Comparison of ENCODE assay signal across 1 cellular context in genomic region chr16:85523602-85524364, GRCh38.
TF ChIP-seq lines count a peak whose summit lies in the region.

No MANE protein-coding gene starts in this region.

TF ChIP-seq in HepG2, 621 proteins besides CTCF, POLR2A, EP300 and RAD21 (continued from another document and continues in another):
- TF ChIP-seq, protein P1, sequence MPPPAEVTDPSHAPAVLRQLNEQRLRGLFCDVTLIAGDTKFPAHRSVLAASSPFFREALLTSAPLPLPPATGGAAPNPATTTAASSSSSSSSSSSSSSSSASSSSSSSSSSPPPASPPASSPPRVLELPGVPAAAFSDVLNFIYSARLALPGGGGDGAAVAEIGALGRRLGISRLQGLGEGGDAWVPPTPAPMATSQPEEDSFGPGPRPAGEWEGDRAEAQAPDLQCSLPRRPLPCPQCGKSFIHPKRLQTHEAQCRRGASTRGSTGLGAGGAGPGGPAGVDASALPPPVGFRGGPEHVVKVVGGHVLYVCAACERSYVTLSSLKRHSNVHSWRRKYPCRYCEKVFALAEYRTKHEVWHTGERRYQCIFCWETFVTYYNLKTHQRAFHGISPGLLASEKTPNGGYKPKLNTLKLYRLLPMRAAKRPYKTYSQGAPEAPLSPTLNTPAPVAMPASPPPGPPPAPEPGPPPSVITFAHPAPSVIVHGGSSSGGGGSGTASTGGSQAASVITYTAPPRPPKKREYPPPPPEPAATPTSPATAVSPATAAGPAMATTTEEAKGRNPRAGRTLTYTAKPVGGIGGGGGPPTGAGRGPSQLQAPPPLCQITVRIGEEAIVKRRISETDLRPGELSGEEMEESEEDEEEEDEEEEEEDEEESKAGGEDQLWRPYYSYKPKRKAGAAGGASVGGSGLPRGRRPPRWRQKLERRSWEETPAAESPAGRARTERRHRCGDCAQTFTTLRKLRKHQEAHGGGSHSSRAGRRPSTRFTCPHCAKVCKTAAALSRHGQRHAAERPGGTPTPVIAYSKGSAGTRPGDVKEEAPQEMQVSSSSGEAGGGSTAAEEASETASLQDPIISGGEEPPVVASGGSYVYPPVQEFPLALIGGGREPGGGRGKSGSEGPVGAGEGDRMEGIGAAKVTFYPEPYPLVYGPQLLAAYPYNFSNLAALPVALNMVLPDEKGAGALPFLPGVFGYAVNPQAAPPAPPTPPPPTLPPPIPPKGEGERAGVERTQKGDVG (CRISPR knock-in tag; IDR thresholded peaks at IDR 0.05; ENCODE audit: borderline replicate concordance): no peak
- 0 out of 2 replicates have a peak, but pooled peaks have one; percentile 4 for TF ChIP-seq TOPORS (CRISPR knock-in tag; IDR thresholded peaks at IDR 0.05)
- no peak for TF ChIP-seq HMGA1 (CRISPR knock-in tag; conservative IDR thresholded peaks at IDR 0.05)
- peak; percentile 16; the same call in 1 of the 2 replicates for TF ChIP-seq SPEN (CRISPR knock-in tag; IDR thresholded peaks at IDR 0.05; ENCODE audit: low read depth)
- no peak for TF ChIP-seq AHDC1 (CRISPR knock-in tag; IDR thresholded peaks at IDR 0.05; ENCODE audit: borderline replicate concordance)
- TF ChIP-seq, protein P2, sequence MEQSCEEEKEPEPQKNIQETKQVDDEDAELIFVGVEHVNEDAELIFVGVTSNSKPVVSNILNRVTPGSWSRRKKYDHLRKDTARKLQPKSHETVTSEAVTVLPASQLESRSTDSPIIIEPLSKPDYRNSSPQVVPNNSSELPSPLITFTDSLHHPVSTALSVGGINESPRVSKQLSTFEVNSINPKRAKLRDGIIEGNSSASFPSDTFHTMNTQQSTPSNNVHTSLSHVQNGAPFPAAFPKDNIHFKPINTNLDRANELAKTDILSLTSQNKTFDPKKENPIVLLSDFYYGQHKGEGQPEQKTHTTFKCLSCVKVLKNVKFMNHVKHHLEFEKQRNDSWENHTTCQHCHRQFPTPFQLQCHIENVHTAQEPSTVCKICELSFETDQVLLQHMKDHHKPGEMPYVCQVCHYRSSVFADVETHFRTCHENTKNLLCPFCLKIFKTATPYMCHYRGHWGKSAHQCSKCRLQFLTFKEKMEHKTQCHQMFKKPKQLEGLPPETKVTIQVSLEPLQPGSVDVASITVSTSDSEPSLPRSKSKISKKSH (CRISPR knock-in tag; IDR thresholded peaks at IDR 0.05; ENCODE audit: borderline replicate concordance): no peak; the same call in none of the 2 replicates
- TF ChIP-seq, protein P3, sequence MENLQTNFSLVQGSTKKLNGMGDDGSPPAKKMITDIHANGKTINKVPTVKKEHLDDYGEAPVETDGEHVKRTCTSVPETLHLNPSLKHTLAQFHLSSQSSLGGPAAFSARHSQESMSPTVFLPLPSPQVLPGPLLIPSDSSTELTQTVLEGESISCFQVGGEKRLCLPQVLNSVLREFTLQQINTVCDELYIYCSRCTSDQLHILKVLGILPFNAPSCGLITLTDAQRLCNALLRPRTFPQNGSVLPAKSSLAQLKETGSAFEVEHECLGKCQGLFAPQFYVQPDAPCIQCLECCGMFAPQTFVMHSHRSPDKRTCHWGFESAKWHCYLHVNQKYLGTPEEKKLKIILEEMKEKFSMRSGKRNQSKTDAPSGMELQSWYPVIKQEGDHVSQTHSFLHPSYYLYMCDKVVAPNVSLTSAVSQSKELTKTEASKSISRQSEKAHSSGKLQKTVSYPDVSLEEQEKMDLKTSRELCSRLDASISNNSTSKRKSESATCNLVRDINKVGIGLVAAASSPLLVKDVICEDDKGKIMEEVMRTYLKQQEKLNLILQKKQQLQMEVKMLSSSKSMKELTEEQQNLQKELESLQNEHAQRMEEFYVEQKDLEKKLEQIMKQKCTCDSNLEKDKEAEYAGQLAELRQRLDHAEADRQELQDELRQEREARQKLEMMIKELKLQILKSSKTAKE (CRISPR knock-in tag; IDR thresholded peaks at IDR 0.05; ENCODE audit: borderline replicate concordance): peak; percentile 74
- 0 out of 2 replicates have a peak, but pooled peaks have one; percentile 14 for TF ChIP-seq NR2F6 (IDR thresholded peaks at IDR 0.05)
- TF ChIP-seq NR2F6 (CRISPR knock-in tag; IDR thresholded peaks at IDR 0.05): peak; percentile 68
- TF ChIP-seq MTA1 (CRISPR knock-in tag; IDR thresholded peaks at IDR 0.05; ENCODE audit: borderline replicate concordance): peak; percentile 68; the same call in 1 of the 2 replicates
- TF ChIP-seq MAZ (IDR thresholded peaks at IDR 0.05; ENCODE audit: borderline replicate concordance, low read depth, low read length): peak; percentile 94
- TF ChIP-seq MAZ (CRISPR knock-in tag; IDR thresholded peaks at IDR 0.05; ENCODE audit: low read depth): peak; percentile 87
- no peak for TF ChIP-seq TCF7 (IDR thresholded peaks at IDR 0.05; ENCODE audit: low read depth)
- TF ChIP-seq ZNF709 (CRISPR knock-in tag; IDR thresholded peaks at IDR 0.05): 0 out of 2 replicates have a peak, but pooled peaks have one; percentile 28
- no peak for TF ChIP-seq ZNF460 (CRISPR knock-in tag; IDR thresholded peaks at IDR 0.05; ENCODE audit: borderline replicate concordance)
- no peak for TF ChIP-seq CEBPZ (IDR thresholded peaks at IDR 0.05; ENCODE audit: low read length)
- no peak for TF ChIP-seq ZNF644 (CRISPR knock-in tag; IDR thresholded peaks at IDR 0.05; ENCODE audit: low read depth)
- TF ChIP-seq IKZF4 (CRISPR knock-in tag; IDR thresholded peaks at IDR 0.05; ENCODE audit: borderline replicate concordance, low read depth, not compliant biosample characterization): peak; percentile 48
- TF ChIP-seq, protein P4, sequence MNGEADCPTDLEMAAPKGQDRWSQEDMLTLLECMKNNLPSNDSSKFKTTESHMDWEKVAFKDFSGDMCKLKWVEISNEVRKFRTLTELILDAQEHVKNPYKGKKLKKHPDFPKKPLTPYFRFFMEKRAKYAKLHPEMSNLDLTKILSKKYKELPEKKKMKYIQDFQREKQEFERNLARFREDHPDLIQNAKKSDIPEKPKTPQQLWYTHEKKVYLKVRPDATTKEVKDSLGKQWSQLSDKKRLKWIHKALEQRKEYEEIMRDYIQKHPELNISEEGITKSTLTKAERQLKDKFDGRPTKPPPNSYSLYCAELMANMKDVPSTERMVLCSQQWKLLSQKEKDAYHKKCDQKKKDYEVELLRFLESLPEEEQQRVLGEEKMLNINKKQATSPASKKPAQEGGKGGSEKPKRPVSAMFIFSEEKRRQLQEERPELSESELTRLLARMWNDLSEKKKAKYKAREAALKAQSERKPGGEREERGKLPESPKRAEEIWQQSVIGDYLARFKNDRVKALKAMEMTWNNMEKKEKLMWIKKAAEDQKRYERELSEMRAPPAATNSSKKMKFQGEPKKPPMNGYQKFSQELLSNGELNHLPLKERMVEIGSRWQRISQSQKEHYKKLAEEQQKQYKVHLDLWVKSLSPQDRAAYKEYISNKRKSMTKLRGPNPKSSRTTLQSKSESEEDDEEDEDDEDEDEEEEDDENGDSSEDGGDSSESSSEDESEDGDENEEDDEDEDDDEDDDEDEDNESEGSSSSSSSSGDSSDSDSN (CRISPR knock-in tag; IDR thresholded peaks at IDR 0.05): peak; percentile 81
- no peak; the same call in 1 of the 2 replicates for TF ChIP-seq ZNF160 (CRISPR knock-in tag; IDR thresholded peaks at IDR 0.05)
- TF ChIP-seq ZBTB20 (CRISPR knock-in tag; IDR thresholded peaks at IDR 0.05; ENCODE audit: borderline replicate concordance, low read depth): peak; percentile 66; the same call in 1 of the 2 replicates
- no peak; the same call in 1 of the 2 replicates for TF ChIP-seq ERF (CRISPR knock-in tag; IDR thresholded peaks at IDR 0.05)
- TF ChIP-seq TRIM24 (CRISPR knock-in tag; IDR thresholded peaks at IDR 0.05): no peak
- no peak for TF ChIP-seq FOXM1 (CRISPR knock-in tag; IDR thresholded peaks at IDR 0.05)
- TF ChIP-seq ZFP82 (CRISPR knock-in tag; IDR thresholded peaks at IDR 0.05; ENCODE audit: borderline replicate concordance): peak; percentile 21
- 0 out of 2 replicates have a peak, but pooled peaks have one; percentile 50 for TF ChIP-seq SIN3A (IDR thresholded peaks at IDR 0.05; ENCODE audit: borderline replicate concordance, low read depth, low read length)
- TF ChIP-seq, protein P5, sequence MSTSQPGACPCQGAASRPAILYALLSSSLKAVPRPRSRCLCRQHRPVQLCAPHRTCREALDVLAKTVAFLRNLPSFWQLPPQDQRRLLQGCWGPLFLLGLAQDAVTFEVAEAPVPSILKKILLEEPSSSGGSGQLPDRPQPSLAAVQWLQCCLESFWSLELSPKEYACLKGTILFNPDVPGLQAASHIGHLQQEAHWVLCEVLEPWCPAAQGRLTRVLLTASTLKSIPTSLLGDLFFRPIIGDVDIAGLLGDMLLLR (CRISPR knock-in tag; IDR thresholded peaks at IDR 0.05): peak; percentile 12; the same call in 1 of the 2 replicates
- TF ChIP-seq ZNF207 (IDR thresholded peaks at IDR 0.05; ENCODE audit: borderline replicate concordance): no peak
- peak; percentile 50; the same call in 1 of the 2 replicates for TF ChIP-seq ZFP90 (CRISPR knock-in tag; IDR thresholded peaks at IDR 0.05; ENCODE audit: borderline replicate concordance)
- no peak; the same call in 1 of the 2 replicates for TF ChIP-seq LBX2 (CRISPR knock-in tag; IDR thresholded peaks at IDR 0.05; ENCODE audit: borderline replicate concordance)
- no peak for TF ChIP-seq HNRNPLL (IDR thresholded peaks at IDR 0.05; ENCODE audit: low read depth, low read length, poor library complexity, severe bottlenecking)
- TF ChIP-seq IRF1 (CRISPR knock-in tag; IDR thresholded peaks at IDR 0.05; ENCODE audit: low read depth): no peak
- no peak for TF ChIP-seq MATR3 (CRISPR knock-in tag; IDR thresholded peaks at IDR 0.05)
- 0 out of 2 replicates have a peak, but pooled peaks have one; percentile 26 for TF ChIP-seq ZBTB42 (CRISPR knock-in tag; IDR thresholded peaks at IDR 0.05)
- TF ChIP-seq ZNF619 (CRISPR knock-in tag; IDR thresholded peaks at IDR 0.05): 0 out of 2 replicates have a peak, but pooled peaks have one; percentile 17
- TF ChIP-seq ZNF224 (CRISPR knock-in tag; IDR thresholded peaks at IDR 0.05): peak; percentile 54; the same call in 1 of the 2 replicates
- TF ChIP-seq ZNF773 (CRISPR knock-in tag; IDR thresholded peaks at IDR 0.05; ENCODE audit: borderline replicate concordance): 0 out of 2 replicates have a peak, but pooled peaks have one; percentile 32
- TF ChIP-seq ZFP41 (CRISPR knock-in tag; IDR thresholded peaks at IDR 0.05; ENCODE audit: borderline replicate concordance): no peak
- TF ChIP-seq TSC22D2 (CRISPR knock-in tag; IDR thresholded peaks at IDR 0.05; ENCODE audit: borderline replicate concordance): no peak
- TF ChIP-seq MIXL1 (CRISPR knock-in tag; IDR thresholded peaks at IDR 0.05): no peak
